In the genomic region with DNA sequence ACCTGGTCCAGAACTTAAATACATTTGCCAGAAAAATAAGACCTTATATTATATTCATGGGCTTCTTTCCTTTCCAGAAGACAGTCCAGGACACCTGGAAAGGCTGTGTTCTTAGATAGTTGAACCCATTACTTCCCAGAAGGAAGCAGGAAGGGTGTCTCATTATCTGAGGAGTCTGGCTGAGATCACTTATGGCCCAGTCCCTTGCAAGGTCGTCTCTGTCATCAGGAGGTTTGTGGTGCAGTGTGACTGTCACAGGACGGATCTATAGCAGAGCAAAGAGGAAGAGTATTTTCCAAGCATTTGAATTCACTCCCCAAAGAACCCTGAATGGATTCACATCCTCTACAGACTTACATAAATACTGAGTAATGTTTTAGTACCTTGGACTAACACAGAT, we compare ENCODE assay signal across 19 cellular contexts.
DNase-seq lines count a peak whose midpoint lies in the region; TF ChIP-seq lines count a peak whose summit lies in the region.
"Had no signal": no experiment of that assay in that cellular context is flagged by ENCODE, and none has a peak within 500 bp of the region (broad histone marks: within the 10 kb centered on the region; RNA-seq: fewer than 3 reads in every experiment).

No MANE protein-coding gene starts in this region.

- peaks cover 9% of the 10 kb centered on the region for H3K27me3 Mint-ChIP-seq in glutamatergic neuron (ENCODE audit: unreplicated experiment)
- H3K27me3 Mint-ChIP-seq: CD4-positive, CD25-positive, alpha-beta regulatory T cell; CD8-positive, alpha-beta memory T cell had no signal

- peaks cover 13% of the 10 kb centered on the region for H3K9me3 Mint-ChIP-seq in glutamatergic neuron (ENCODE audit: unreplicated experiment)

- TF ChIP-seq CTCF in glutamatergic neuron (IDR thresholded peaks at IDR 0.05; ENCODE audit: partially characterized antibody, unreplicated experiment) (peak; percentile 14), GM20000 (IDR thresholded peaks at IDR 0.05; ENCODE audit: extremely low read depth, missing control alignments) (no peak)

- no peak overlapping the region for H3K27ac Mint-ChIP-seq in glutamatergic neuron (ENCODE audit: unreplicated experiment)
- H3K27ac Mint-ChIP-seq: CD14-positive monocyte; CD4-positive, alpha-beta memory T cell; CD4-positive, CD25-positive, alpha-beta regulatory T cell; CD8-positive, alpha-beta memory T cell had no signal

- H3K4me1 Mint-ChIP-seq in glutamatergic neuron (ENCODE audit: low read depth, unreplicated experiment), result peaks cover 51% of the 10 kb centered on the region
- H3K4me1 Mint-ChIP-seq: CD4-positive, alpha-beta memory T cell; CD4-positive, CD25-positive, alpha-beta regulatory T cell; CD8-positive, alpha-beta memory T cell had no signal

- DNase-seq in NCI-H69 (lab: John Stamatoyannopoulos, UW), result peak; percentile 49
- no peak for DNase-seq in glutamatergic neuron
- DNase-seq in NCI-H2171 treated with DMSO at 0.1 percent for 48 hours (lab: John Stamatoyannopoulos, UW), result no peak
- no peak for DNase-seq in GM20000 (ENCODE audit: low spot score)
- DNase-seq in activated naive CD4-positive, alpha-beta T cell treated with anti-CD3 and anti-CD28 coated beads, Interleukin-2, amount 50 U/mL, for 16 hours, result no peak
- DNase-seq: 8988T; ACHN; BE2C; C1 segment of cervical spinal cord; CD4-positive, alpha-beta memory T cell; CD4-positive, CD25-positive, alpha-beta regulatory T cell; CD8-positive, alpha-beta memory T cell; COR-L47; DMS 273 treated with DMSO at 0.1 percent for 48 hours; DMS153; DMS53; DMS79 treated with DMSO at 0.1 percent for 48 hours; GF-D8 had no signal

- peaks cover 4% of the 10 kb centered on the region for H3K36me3 Mint-ChIP-seq in glutamatergic neuron (ENCODE audit: unreplicated experiment)
- H3K36me3 Mint-ChIP-seq: CD14-positive monocyte; CD4-positive, alpha-beta memory T cell; CD4-positive, CD25-positive, alpha-beta regulatory T cell; CD8-positive, alpha-beta memory T cell had no signal

- H3K4me3 Mint-ChIP-seq in glutamatergic neuron (ENCODE audit: unreplicated experiment), result no peak overlapping the region
- H3K4me3 Mint-ChIP-seq: CD14-positive monocyte; CD4-positive, alpha-beta memory T cell; CD4-positive, CD25-positive, alpha-beta regulatory T cell; CD8-positive, alpha-beta memory T cell had no signal
